ENCODE assay signal across 1 cellular context in genomic region chr2:64274399-64275173, GRCh38.
TF ChIP-seq lines count a peak whose summit lies in the region.

No MANE protein-coding gene starts in this region.

TF ChIP-seq in WTC11, 78 proteins besides CTCF, POLR2A, EP300 and RAD21 (continued from another document):
- TF ChIP-seq AFF4 (CRISPR knock-in tag; IDR thresholded peaks at IDR 0.05; ENCODE audit: borderline replicate concordance) = no peak
- TF ChIP-seq CREB1 (CRISPR knock-in tag; IDR thresholded peaks at IDR 0.05) = no peak
- TF ChIP-seq FOXP1 (CRISPR knock-in tag; IDR thresholded peaks at IDR 0.05; ENCODE audit: borderline replicate concordance) = no peak
- TF ChIP-seq, protein P1, sequence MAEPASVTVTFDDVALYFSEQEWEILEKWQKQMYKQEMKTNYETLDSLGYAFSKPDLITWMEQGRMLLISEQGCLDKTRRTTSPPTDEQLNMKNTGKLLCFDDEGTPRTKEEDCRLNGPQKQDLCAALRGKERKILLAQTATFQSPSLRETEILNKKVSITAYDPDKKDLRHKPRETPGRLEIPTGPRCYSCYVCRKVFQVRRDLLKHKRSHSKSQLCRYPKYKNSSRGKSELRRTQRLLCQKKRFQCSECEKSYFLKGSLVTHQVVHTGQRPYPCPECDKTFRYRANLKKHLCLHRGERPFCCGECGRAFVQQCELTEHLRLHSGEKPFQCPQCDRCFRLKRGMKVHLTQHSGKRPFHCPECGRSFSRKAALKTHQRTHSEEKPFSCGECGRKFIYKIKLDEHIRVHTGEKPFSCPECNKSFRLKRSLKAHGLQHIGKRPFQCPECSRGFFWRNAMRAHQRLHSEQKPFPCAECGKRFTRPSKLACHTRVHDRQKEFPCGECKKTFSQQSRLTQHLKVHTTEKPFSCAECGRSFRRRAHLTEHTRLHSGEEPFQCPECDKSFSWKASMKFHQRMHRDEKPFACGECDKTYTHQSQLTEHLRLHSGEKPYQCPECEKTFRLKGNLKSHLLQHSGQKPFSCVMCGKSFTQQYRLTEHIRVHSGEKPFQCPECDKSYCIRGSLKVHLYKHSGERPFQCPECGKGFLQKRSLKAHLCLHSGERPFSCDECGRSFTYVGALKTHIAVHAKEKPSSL (CRISPR knock-in tag; conservative IDR thresholded peaks at IDR 0.05) = no peak
- TF ChIP-seq ZNF532 (CRISPR knock-in tag; IDR thresholded peaks at IDR 0.05; ENCODE audit: borderline replicate concordance) = no peak
- no peak for TF ChIP-seq ZNF219 (CRISPR knock-in tag; IDR thresholded peaks at IDR 0.05; ENCODE audit: borderline replicate concordance)
